ENCODE assay signal across 8 cellular contexts in the genomic region with DNA sequence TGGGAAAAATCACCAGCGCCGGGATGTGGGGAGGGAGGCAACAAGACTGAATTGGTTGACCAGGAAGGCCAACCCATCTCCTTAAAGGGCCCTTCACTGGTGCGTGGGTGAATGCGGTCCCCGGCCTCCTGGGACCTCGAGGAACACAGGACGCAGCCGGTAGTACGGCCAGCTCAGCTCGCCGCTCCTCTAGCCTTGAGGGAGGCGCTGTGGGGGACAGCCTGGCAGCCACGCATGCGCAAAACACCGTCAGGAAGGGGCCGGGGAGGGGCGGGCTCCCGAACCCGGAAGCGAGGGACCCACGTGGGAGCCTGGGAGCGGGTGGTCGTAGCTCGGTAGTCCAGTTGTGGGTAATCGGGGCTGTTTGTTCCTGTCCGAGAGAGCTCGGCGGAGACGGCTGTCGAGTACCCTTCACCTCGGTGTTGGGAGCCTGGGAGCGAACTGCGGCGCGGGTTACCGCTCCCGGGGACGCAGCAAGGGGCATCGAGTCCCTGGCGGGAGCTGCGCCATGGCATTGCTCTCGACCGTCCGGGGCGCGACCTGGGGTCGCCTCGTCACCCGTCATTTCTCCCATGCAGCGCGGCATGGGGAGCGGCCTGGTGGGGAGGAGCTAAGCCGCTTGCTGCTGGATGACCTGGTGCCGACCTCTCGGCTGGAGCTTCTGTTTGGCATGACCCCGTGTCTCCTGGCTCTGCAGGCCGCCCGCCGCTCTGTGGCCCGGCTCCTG. TPM values are rescaled to one million over a fixed set of nuclear protein-coding genes. Genes with fewer than 3 reads are reported as not detected.
DNase-seq lines count a peak whose midpoint lies in the region; ATAC-seq and TF ChIP-seq lines count a peak whose summit lies in the region.

A gene with protein sequence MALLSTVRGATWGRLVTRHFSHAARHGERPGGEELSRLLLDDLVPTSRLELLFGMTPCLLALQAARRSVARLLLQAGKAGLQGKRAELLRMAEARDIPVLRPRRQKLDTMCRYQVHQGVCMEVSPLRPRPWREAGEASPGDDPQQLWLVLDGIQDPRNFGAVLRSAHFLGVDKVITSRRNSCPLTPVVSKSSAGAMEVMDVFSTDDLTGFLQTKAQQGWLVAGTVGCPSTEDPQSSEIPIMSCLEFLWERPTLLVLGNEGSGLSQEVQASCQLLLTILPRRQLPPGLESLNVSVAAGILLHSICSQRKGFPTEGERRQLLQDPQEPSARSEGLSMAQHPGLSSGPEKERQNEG (plus strand): TSS at position 281 of the 727 bp plus-strand sequence. CDS start 228 bp downstream, at position 509.

- H3K27ac Mint-ChIP-seq in T-helper 1 cell treated with Interleukin-12 subunit alpha and Interleukin-12 subunit beta and Interleukin-4 antibody, amounts not matched to agents 30 μg/mL and 1 μg/mL, for 36 hours = peak within 1 kb of the TSS; percentile 91

- H3K4me3 Mint-ChIP-seq in T-helper 1 cell treated with Interleukin-12 subunit alpha and Interleukin-12 subunit beta and Interleukin-4 antibody, amounts not matched to agents 30 μg/mL and 1 μg/mL, for 36 hours = peak within 1 kb of the TSS; percentile 85

- H3K27me3 Mint-ChIP-seq in T-helper 1 cell treated with Interleukin-12 subunit alpha and Interleukin-12 subunit beta and Interleukin-4 antibody, amounts not matched to agents 30 μg/mL and 1 μg/mL, for 36 hours (ENCODE audit: low read depth) = no peaks in the 10 kb centered on the region

- intact Hi-C loops in left ventricle myocardium inferior (cut with micrococcal nuclease) (no loop called here), prostate gland (cut with DNase I) (no loop called here)

- H3K4me1 ChIP-seq in left ventricle myocardium inferior = peaks cover 37% of the 10 kb centered on the region
- H3K4me1 ChIP-seq in prostate gland (replicated peaks) = no peaks in the 10 kb centered on the region

- H3K9me3 Mint-ChIP-seq in T-helper 1 cell treated with Interleukin-12 subunit alpha and Interleukin-12 subunit beta and Interleukin-4 antibody, amounts not matched to agents 30 μg/mL and 1 μg/mL, for 36 hours = no peaks in the 10 kb centered on the region

- H3K27me3 ChIP-seq in left ventricle myocardium inferior (ENCODE audit: low read depth) (no peaks in the 10 kb centered on the region), prostate gland (replicated peaks; ENCODE audit: insufficient read depth) (no peaks in the 10 kb centered on the region)

- ATAC-seq in HG02642 (IDR thresholded peaks at IDR 0.05; ENCODE audit: poor library complexity, unreplicated experiment) = peak; percentile 83

- peak; percentile 66 for TF ChIP-seq POLR2A in prostate gland (IDR thresholded peaks at IDR 0.05)

- peaks cover 8% of the 10 kb centered on the region for H3K36me3 Mint-ChIP-seq in T-helper 1 cell treated with Interleukin-12 subunit alpha and Interleukin-12 subunit beta and Interleukin-4 antibody, amounts not matched to agents 30 μg/mL and 1 μg/mL, for 36 hours (ENCODE audit: low read depth)

- H3K27ac ChIP-seq in left ventricle myocardium inferior (replicated peaks) = peak within 1 kb of the TSS; percentile 90
- H3K27ac ChIP-seq in prostate gland = peak within 1 kb of the TSS; percentile 64 to 78

- TF ChIP-seq CTCF in GM12873 (IDR thresholded peaks at IDR 0.05; ENCODE audit: insufficient read depth, low read depth, low read length, missing control alignments) (peak; percentile 19), left ventricle myocardium inferior (IDR thresholded peaks at IDR 0.05; ENCODE audit: borderline replicate concordance) (no peak), prostate gland (IDR thresholded peaks at IDR 0.05) (peak in 3 of 4 experiments; percentile 22 to 37 (median 35))

- H3K4me3 ChIP-seq in left ventricle myocardium inferior (peak within 1 kb of the TSS; percentile 89), prostate gland (peak within 1 kb of the TSS; percentile 54 to 89)

- peaks cover 2% of the 10 kb centered on the region for H3K36me3 ChIP-seq in left ventricle myocardium inferior
- H3K36me3 ChIP-seq in prostate gland = no peaks in the 10 kb centered on the region

- H3K4me1 Mint-ChIP-seq in T-helper 1 cell treated with Interleukin-12 subunit alpha and Interleukin-12 subunit beta and Interleukin-4 antibody, amounts not matched to agents 30 μg/mL and 1 μg/mL, for 36 hours (ENCODE audit: low read depth) = peaks cover 25% of the 10 kb centered on the region

- DNase-seq in NCI-H146 (lab: John Stamatoyannopoulos, UW) (peak; percentile 94), amniotic stem cell (lab: John Stamatoyannopoulos, UW) (peak; percentile 91), left ventricle myocardium inferior (peak; percentile 94), prostate gland (ENCODE audit: low spot score) (peak; percentile 88), ureter (ENCODE audit: low spot score) (peak; percentile 95)

- 0% methylated on average over 39 of the region's 60 CpGs for WGBS in prostate gland

- no peaks in the 10 kb centered on the region for H3K9me3 ChIP-seq in left ventricle myocardium inferior (replicated peaks)
- H3K9me3 ChIP-seq in prostate gland = no peaks in the 10 kb centered on the region

RNA-seq across cellular contexts. Expression of the gene that starts here (rescaled TPM):
- total RNA-seq in left ventricle myocardium inferior = 8.7 TPM
- 10 to 100 TPM in 1 of 2 donors, 1 to 10 TPM in 1; 7.8 to 10.2 TPM for total RNA-seq in prostate gland
- total RNA-seq in ureter = 13.7 TPM

Comparison
In these comparisons a context has a peak if more than half of its experiments do, and no peak if none do; other contexts are left out.
1. Peak in every context shown above with its lines: DNase-seq, ATAC-seq, H3K4me3 ChIP-seq and H3K27ac ChIP-seq.